ENCODE assay signal across 9 cellular contexts in the genomic region with DNA sequence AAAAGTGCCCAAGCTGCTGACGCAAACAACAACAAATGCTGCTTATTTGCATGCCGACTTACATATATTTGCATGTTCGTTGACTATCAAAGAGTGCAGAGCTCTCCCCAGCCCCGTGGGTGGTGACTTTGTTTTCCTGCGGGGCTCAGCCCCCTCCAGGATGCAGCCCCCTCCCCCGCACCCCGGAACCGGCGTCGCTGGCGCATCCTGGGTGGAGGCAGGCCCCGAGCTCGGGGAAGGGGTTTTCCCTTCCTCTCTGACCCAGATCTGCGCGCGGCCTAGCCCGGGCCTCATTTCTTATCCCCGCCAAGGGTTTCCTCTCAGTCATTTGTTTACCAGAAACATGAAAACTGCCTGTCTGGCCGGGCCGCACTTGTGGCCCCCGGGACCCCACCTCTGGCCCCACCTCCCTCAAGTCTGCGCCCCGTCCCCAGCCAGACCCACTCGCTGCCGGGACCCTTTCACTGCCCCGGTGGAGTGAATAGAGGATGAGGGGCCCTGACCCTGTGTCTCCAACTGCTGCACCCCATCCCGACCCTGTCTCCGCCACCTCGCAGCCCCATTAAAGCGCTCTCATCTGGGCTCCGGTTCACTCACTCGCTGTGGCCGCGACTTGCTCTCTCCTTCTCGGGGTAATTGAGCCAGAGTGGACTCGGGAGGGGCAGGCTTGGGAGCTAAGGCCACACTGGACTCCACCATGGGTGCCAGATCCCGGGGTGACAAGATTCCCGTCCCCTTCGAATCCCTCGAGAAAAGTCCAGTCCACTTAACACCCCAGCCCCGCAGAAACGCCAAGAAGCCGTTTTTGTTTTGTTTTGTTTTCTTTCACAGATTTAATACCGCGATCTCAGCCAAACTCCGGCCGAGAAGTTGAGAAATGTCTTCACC. TPM values are rescaled to one million over a fixed set of nuclear protein-coding genes. Genes with fewer than 3 reads are reported as not detected.
DNase-seq lines count a peak whose midpoint lies in the region; ATAC-seq and TF ChIP-seq lines count a peak whose summit lies in the region.
"Had no signal": no experiment of that assay in that cellular context is flagged by ENCODE, and none has a peak within 500 bp of the region (broad histone marks: within the 10 kb centered on the region; RNA-seq: fewer than 3 reads in every experiment).

No MANE protein-coding gene starts in this region.

- intact Hi-C loops in breast epithelium (cut with DNase I; ENCODE audit: low total_unique reads): no loop called here
- intact Hi-C loops in MCF 10A (cut with micrococcal nuclease): no loop called here
- intact Hi-C loops in sciatic nerve (cut with DNase I): no loop called here
- intact Hi-C loops in vagina (cut with DNase I): no loop called here

- no peak overlapping the region for H3K27ac Mint-ChIP-seq in MCF 10A (ENCODE audit: low read depth, unreplicated experiment)
- H3K27ac Mint-ChIP-seq in activated naive CD8-positive, alpha-beta T cell treated with anti-CD3 and anti-CD28 coated beads for 36 hours: peak overlapping the region; percentile 86

- H3K27me3 Mint-ChIP-seq in MCF 10A (ENCODE audit: insufficient read depth, unreplicated experiment): no peaks in the 10 kb centered on the region
- peaks cover 14% of the 10 kb centered on the region for H3K27me3 Mint-ChIP-seq in activated naive CD8-positive, alpha-beta T cell treated with anti-CD3 and anti-CD28 coated beads for 36 hours

- H3K9me3 ChIP-seq in breast epithelium (no peaks in the 10 kb centered on the region), vagina (no peaks in the 10 kb centered on the region)
- H3K9me3 ChIP-seq: pancreas had no signal

- no TSS peak for BruUV-seq in MCF 10A (replicated peaks; lab: Mats Ljungman, UMichigan)

- TF ChIP-seq POLR2A in breast epithelium (IDR thresholded peaks at IDR 0.05): no peak
- no peak for TF ChIP-seq POLR2A in vagina (IDR thresholded peaks at IDR 0.05)

- H3K4me1 Mint-ChIP-seq in MCF 10A (ENCODE audit: insufficient read depth, unreplicated experiment): peaks cover 5% of the 10 kb centered on the region
- H3K4me1 Mint-ChIP-seq in activated naive CD8-positive, alpha-beta T cell treated with anti-CD3 and anti-CD28 coated beads for 36 hours: peaks cover 43% of the 10 kb centered on the region

- TF ChIP-seq CTCF in breast epithelium (IDR thresholded peaks at IDR 0.05): no peak
- no peak for TF ChIP-seq CTCF in MCF 10A (IDR thresholded peaks at IDR 0.05; ENCODE audit: unreplicated experiment)
- TF ChIP-seq CTCF in vagina (IDR thresholded peaks at IDR 0.05): no peak

- ATAC-seq in sciatic nerve (peak; percentile 44), GM21381 (IDR thresholded peaks at IDR 0.05; ENCODE audit: unreplicated experiment) (no peak)

- no peaks in the 10 kb centered on the region for H3K36me3 ChIP-seq in breast epithelium
- H3K36me3 ChIP-seq in vagina: peaks cover 0 to 13% of the 10 kb centered on the region in 2 donors
- H3K36me3 ChIP-seq: pancreas had no signal

- CTCF ChIA-PET in MCF 10A (lab: Yijun Ruan, JAX): interaction anchor here (0.5 to 1.0 kb wide), 2 partner anchors 34 to 59 kb away, joined by 4 read pairs; no protein-coding TSS in a partner anchor

- H3K4me3 ChIP-seq in breast epithelium (peak overlapping the region; percentile 18 to 44 (median 34)), vagina (peak overlapping the region; percentile 25 to 35)
- H3K4me3 ChIP-seq: pancreas had no signal

- peak overlapping the region in 1 of 2 donors; percentile 32 for H3K27ac ChIP-seq in breast epithelium
- H3K27ac ChIP-seq in vagina: no peak overlapping the region
- H3K27ac ChIP-seq: pancreas had no signal

- H3K27me3 ChIP-seq in breast epithelium (peaks cover 0 to 3% of the 10 kb centered on the region in 2 donors), vagina (peaks cover 2% of the 10 kb centered on the region)
- H3K27me3 ChIP-seq: pancreas had no signal

- H3K9me3 Mint-ChIP-seq in MCF 10A (ENCODE audit: unreplicated experiment): no peaks in the 10 kb centered on the region
- no peaks in the 10 kb centered on the region for H3K9me3 Mint-ChIP-seq in activated naive CD8-positive, alpha-beta T cell treated with anti-CD3 and anti-CD28 coated beads for 36 hours

- H3K4me3 Mint-ChIP-seq in MCF 10A (ENCODE audit: unreplicated experiment): no peak overlapping the region
- H3K4me3 Mint-ChIP-seq in activated naive CD8-positive, alpha-beta T cell treated with anti-CD3 and anti-CD28 coated beads for 36 hours: peak overlapping the region; percentile 71

- POLR2A ChIA-PET in MCF 10A (lab: Yijun Ruan, JAX): interaction anchor here (0.7 kb wide), 1 partner anchor 47 kb away, joined by 3 read pairs; no protein-coding TSS in a partner anchor

- H3K36me3 Mint-ChIP-seq in MCF 10A (ENCODE audit: insufficient read depth, unreplicated experiment): peaks cover 34% of the 10 kb centered on the region
- H3K36me3 Mint-ChIP-seq in activated naive CD8-positive, alpha-beta T cell treated with anti-CD3 and anti-CD28 coated beads for 36 hours: peaks cover 29% of the 10 kb centered on the region

- H3K4me1 ChIP-seq in breast epithelium: no peaks in the 10 kb centered on the region
- H3K4me1 ChIP-seq in vagina: peaks cover 15% of the 10 kb centered on the region
- H3K4me1 ChIP-seq: pancreas had no signal

- DNase-seq in breast epithelium (ENCODE audit: low spot score in 2 of 2) (no peak), MCF 10A (ENCODE audit: unreplicated experiment) (no peak), sciatic nerve (ENCODE audit: low spot score) (no peak), vagina (ENCODE audit: extremely low spot score in 2 of 2) (no peak), medulla oblongata (ENCODE audit: extremely low spot score) (no peak), HUDEP-2 (lab: John Stamatoyannopoulos, UW; ENCODE audit: unreplicated experiment in 76 of 76) (no peak)
- peak; percentile 81 for DNase-seq in activated naive CD8-positive, alpha-beta T cell treated with anti-CD3 and anti-CD28 coated beads for 36 hours

RNA-seq across cellular contexts. Expression of gene TNFRSF25, which starts 5.4 kb away (rescaled TPM):
- total RNA-seq in breast epithelium (10 to 100 TPM in 2 of 3 donors, 1 to 10 TPM in 1; 3.8 to 13.1 (median 12.4) TPM), MCF 10A (2022) (27.6 and 33.7 TPM in 2 replicates), sciatic nerve (52.0 TPM), vagina (32.7 TPM)
- 10 to 100 TPM; 64.7 to 67.8 TPM for total RNA-seq in activated naive CD8-positive, alpha-beta T cell treated with anti-CD3 and anti-CD28 coated beads for 36 hours

RNA-seq across cellular contexts. Expression of gene PLEKHG5, which starts 30.9 kb away (rescaled TPM):
- total RNA-seq in breast epithelium (10 to 100 TPM in 2 of 3 donors, 1 to 10 TPM in 1; 7.0 to 12.0 (median 11.8) TPM), MCF 10A (2022) (32.3 and 35.9 TPM in 2 replicates), sciatic nerve (77.7 TPM), vagina (17.2 TPM)
- total RNA-seq in activated naive CD8-positive, alpha-beta T cell treated with anti-CD3 and anti-CD28 coated beads for 36 hours: 1 to 10 TPM; 2.2 to 2.3 TPM

RNA-seq across cellular contexts. Expression of gene ESPN, which starts 36.0 kb away (rescaled TPM):
- 10 to 100 TPM in 2 of 3 donors, not detected in 1; 10.8 to 11.1 TPM for total RNA-seq in breast epithelium
- total RNA-seq in MCF 10A (2022): 0.68 TPM in 1 of 2 replicates, not detected in the other
- under 1 TPM; 0.39 to 0.44 TPM for total RNA-seq in activated naive CD8-positive, alpha-beta T cell treated with anti-CD3 and anti-CD28 coated beads for 36 hours
- total RNA-seq in sciatic nerve: 14.4 TPM
- 77.1 TPM for total RNA-seq in vagina

RNA-seq across cellular contexts. Expression of gene HES2, which starts 40.9 kb away (rescaled TPM):
- total RNA-seq in breast epithelium: 1 to 10 TPM in 2 of 3 donors, not detected in 1; 3.4 to 3.6 TPM
- total RNA-seq in MCF 10A (2022): 5.0 and 7.6 TPM in 2 replicates
- total RNA-seq in activated naive CD8-positive, alpha-beta T cell treated with anti-CD3 and anti-CD28 coated beads for 36 hours: not detected
- not detected for total RNA-seq in sciatic nerve
- total RNA-seq in vagina: 44.7 TPM
